8 cellular contexts compared by ENCODE assay signal in the genomic region with DNA sequence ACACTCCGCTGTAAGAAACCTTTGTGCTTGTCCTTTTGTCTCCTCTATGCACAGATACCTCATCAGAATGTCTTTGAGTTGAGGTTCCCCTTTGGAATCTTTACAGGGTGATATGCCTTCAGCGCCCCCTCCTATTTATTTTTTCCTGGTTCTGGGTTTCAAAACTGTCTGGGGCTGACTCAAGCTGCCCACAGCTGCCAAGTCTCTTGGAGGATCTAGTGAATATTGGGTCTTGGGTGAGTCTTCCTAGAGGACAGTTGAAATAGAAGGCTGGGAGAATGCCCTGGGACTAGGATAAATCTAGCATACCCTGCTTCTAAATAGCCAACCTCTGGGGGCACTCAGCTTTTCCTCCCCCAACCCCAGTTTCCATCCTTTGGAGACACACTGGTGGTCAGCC. TPM values are rescaled to one million over a fixed set of nuclear protein-coding genes. Genes with fewer than 3 reads are reported as not detected.
DNase-seq lines count a peak whose midpoint lies in the region; ATAC-seq and TF ChIP-seq lines count a peak whose summit lies in the region.

No MANE protein-coding gene starts in this region.

- no peaks in the 10 kb centered on the region for H3K9me3 ChIP-seq in gastrocnemius medialis

- H3K4me3 ChIP-seq in GM23338: peak overlapping the region; percentile 81
- peak overlapping the region; percentile 77 to 90 (median 89) for H3K4me3 ChIP-seq in gastrocnemius medialis

- peak overlapping the region; percentile 85 for H3K4me2 ChIP-seq in GM23338

- H2AFZ ChIP-seq in GM23338: peak overlapping the region; percentile 90

- no peak for ATAC-seq in GM23338
- ATAC-seq in gastrocnemius medialis: no peak
- no peak for ATAC-seq in HG02623 (IDR thresholded peaks at IDR 0.05; ENCODE audit: unreplicated experiment)
- ATAC-seq in GM21423 (IDR thresholded peaks at IDR 0.05; ENCODE audit: unreplicated experiment): no peak
- no peak for ATAC-seq in GM21825 (IDR thresholded peaks at IDR 0.05; ENCODE audit: unreplicated experiment)

- no peaks in the 10 kb centered on the region; the same call in 1 of the 2 replicates for H3K9me2 ChIP-seq in GM23338 (ENCODE audit: insufficient read depth)

- H3K36me3 Mint-ChIP-seq in GM23338 (ENCODE audit: low read depth): no peaks in the 10 kb centered on the region; the same call in 2 of the 3 replicates

- H3K27ac Mint-ChIP-seq in GM23338: peak overlapping the region; percentile 69

- H3K79me2 ChIP-seq in GM23338 (replicated peaks; ENCODE audit: insufficient read depth): peaks cover 49% of the 10 kb centered on the region

- DNase-seq in GM23338 (ENCODE audit: low spot score): peak; percentile 14
- peak; percentile 2 for DNase-seq in SK-MEL-5 (ENCODE audit: low read depth, low spot score)
- peak; percentile 49 for DNase-seq in fibroblast of peridontal ligament (ENCODE audit: extremely low read depth)
- DNase-seq in gastrocnemius medialis: no peak
- DNase-seq in cerebellar cortex (ENCODE audit: low spot score): no peak

- H3K27me3 Mint-ChIP-seq in GM23338 (ENCODE audit: insufficient read depth, low read depth, poor library complexity): peaks cover 5% of the 10 kb centered on the region

- intact Hi-C loops in gastrocnemius medialis (cut with DNase I; ENCODE audit: low total_unique reads): no loop called here

- H4K20me1 ChIP-seq in GM23338 (replicated peaks; ENCODE audit: insufficient read depth): no peaks in the 10 kb centered on the region; the same call in 1 of the 2 replicates

- H3K4me1 Mint-ChIP-seq in GM23338: peaks cover 4% of the 10 kb centered on the region

- H3K36me3 ChIP-seq in GM23338 (ENCODE audit: insufficient read depth) (no peaks in the 10 kb centered on the region), gastrocnemius medialis (peaks cover 0 to 8% of the 10 kb centered on the region in 2 donors)

- H3K9me3 Mint-ChIP-seq in GM23338: no peaks in the 10 kb centered on the region; the same call in 2 of the 3 replicates

- H3K27me3 ChIP-seq in GM23338 (ENCODE audit: insufficient read depth) (no peaks in the 10 kb centered on the region), gastrocnemius medialis (no peaks in the 10 kb centered on the region)

- H3F3A ChIP-seq in GM23338 (replicated peaks; ENCODE audit: low read depth): no peaks in the 10 kb centered on the region

- peaks cover 9% of the 10 kb centered on the region; the same call in 1 of the 2 replicates for H3K4me1 ChIP-seq in GM23338 (ENCODE audit: insufficient read depth)
- H3K4me1 ChIP-seq in gastrocnemius medialis: peaks cover 6 to 16% of the 10 kb centered on the region in 2 donors

- 0 out of 2 replicates have a peak overlapping the region, but pooled peaks have one; percentile 85 for H3K27ac ChIP-seq in GM23338 (ENCODE audit: low read depth)
- peak overlapping the region; percentile 85 to 89 (median 88) for H3K27ac ChIP-seq in gastrocnemius medialis

- no peak for TF ChIP-seq CTCF in GM23338 (conservative IDR thresholded peaks at IDR 0.05; ENCODE audit: low read depth in 2 of 2)
- TF ChIP-seq CTCF in gastrocnemius medialis (IDR thresholded peaks at IDR 0.05 in 4 of 5, conservative IDR thresholded peaks at IDR 0.05 in 1 of 5): no peak

- no peak for TF ChIP-seq POLR2A in gastrocnemius medialis (IDR thresholded peaks at IDR 0.05)

- in situ Hi-C loops in SK-MEL-5 (cut with HindIII; ENCODE audit: low pct_unique_long_range_greater_than_20kb, low sequenced_read_pairs): no loop called here
- in situ Hi-C loops in gastrocnemius medialis (cut with MboI; ENCODE audit: low sequenced_read_pairs in 4 of 4): no loop called here

- peak overlapping the region; percentile 92 for H3K4me3 Mint-ChIP-seq in GM23338

TF ChIP-seq in GM23338, 12 proteins besides CTCF, POLR2A, EP300 and RAD21 (continues in another document):
- TF ChIP-seq JUNB (IDR thresholded peaks at IDR 0.05; ENCODE audit: unreplicated experiment) (no peak), EZH2 (IDR thresholded peaks at IDR 0.05; ENCODE audit: low read depth, unreplicated experiment) (no peak), CREB1 (CRISPR knock-in tag; IDR thresholded peaks at IDR 0.05; ENCODE audit: low read depth) (no peak), EZH2phosphoT487 (IDR thresholded peaks at IDR 0.05; ENCODE audit: unreplicated experiment) (no peak), POLR2AphosphoS5 (IDR thresholded peaks at IDR 0.05; ENCODE audit: low read depth) (no peak), STAT1 (IDR thresholded peaks at IDR 0.05; ENCODE audit: unreplicated experiment) (no peak)
- TF ChIP-seq, protein P1, sequence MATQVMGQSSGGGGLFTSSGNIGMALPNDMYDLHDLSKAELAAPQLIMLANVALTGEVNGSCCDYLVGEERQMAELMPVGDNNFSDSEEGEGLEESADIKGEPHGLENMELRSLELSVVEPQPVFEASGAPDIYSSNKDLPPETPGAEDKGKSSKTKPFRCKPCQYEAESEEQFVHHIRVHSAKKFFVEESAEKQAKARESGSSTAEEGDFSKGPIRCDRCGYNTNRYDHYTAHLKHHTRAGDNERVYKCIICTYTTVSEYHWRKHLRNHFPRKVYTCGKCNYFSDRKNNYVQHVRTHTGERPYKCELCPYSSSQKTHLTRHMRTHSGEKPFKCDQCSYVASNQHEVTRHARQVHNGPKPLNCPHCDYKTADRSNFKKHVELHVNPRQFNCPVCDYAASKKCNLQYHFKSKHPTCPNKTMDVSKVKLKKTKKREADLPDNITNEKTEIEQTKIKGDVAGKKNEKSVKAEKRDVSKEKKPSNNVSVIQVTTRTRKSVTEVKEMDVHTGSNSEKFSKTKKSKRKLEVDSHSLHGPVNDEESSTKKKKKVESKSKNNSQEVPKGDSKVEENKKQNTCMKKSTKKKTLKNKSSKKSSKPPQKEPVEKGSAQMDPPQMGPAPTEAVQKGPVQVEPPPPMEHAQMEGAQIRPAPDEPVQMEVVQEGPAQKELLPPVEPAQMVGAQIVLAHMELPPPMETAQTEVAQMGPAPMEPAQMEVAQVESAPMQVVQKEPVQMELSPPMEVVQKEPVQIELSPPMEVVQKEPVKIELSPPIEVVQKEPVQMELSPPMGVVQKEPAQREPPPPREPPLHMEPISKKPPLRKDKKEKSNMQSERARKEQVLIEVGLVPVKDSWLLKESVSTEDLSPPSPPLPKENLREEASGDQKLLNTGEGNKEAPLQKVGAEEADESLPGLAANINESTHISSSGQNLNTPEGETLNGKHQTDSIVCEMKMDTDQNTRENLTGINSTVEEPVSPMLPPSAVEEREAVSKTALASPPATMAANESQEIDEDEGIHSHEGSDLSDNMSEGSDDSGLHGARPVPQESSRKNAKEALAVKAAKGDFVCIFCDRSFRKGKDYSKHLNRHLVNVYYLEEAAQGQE (IDR thresholded peaks at IDR 0.05; ENCODE audit: unreplicated experiment): no peak
- TF ChIP-seq, protein P2, sequence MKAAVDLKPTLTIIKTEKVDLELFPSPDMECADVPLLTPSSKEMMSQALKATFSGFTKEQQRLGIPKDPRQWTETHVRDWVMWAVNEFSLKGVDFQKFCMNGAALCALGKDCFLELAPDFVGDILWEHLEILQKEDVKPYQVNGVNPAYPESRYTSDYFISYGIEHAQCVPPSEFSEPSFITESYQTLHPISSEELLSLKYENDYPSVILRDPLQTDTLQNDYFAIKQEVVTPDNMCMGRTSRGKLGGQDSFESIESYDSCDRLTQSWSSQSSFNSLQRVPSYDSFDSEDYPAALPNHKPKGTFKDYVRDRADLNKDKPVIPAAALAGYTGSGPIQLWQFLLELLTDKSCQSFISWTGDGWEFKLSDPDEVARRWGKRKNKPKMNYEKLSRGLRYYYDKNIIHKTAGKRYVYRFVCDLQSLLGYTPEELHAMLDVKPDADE (IDR thresholded peaks at IDR 0.05): no peak

RNA-seq across cellular contexts. Expression of a gene that starts 0.9 kb away (rescaled TPM):
- total RNA-seq in GM23338 (2014; rRNA removed; shearing (Covaris generic)): 6.7 and 7.1 TPM in 2 replicates
- 3.9 and 5.6 TPM in 2 replicates for polyA plus RNA-seq in GM23338 (2016; fragmentation: Nextera tagmentation; extraction: Ambion mirVana)
- total RNA-seq in SK-MEL-5 (2014; rRNA removed; shearing (Covaris generic)): 3.2 and 4.5 TPM in 2 replicates
- 1.9 and 2.3 TPM in 2 replicates for polyA plus RNA-seq in SK-MEL-5 (2015; cell fraction: cytosol; rRNA removed)
- polyA plus RNA-seq in SK-MEL-5 (2015; cell fraction: nucleus; rRNA removed): 3.0 and 3.3 TPM in 2 replicates
- 1 to 10 TPM; 1.4 to 2.2 (median 1.8) TPM for total RNA-seq in gastrocnemius medialis

RNA-seq across cellular contexts. Expression of a gene that starts 7.3 kb away (rescaled TPM):
- 18.6 and 28.2 TPM in 2 replicates for total RNA-seq in GM23338 (2014; rRNA removed; shearing (Covaris generic))
- polyA plus RNA-seq in GM23338 (2016; fragmentation: Nextera tagmentation; extraction: Ambion mirVana): 7.4 and 12.9 TPM in 2 replicates
- total RNA-seq in SK-MEL-5 (2014; rRNA removed; shearing (Covaris generic)): 1.6 and 1.9 TPM in 2 replicates
- polyA plus RNA-seq in SK-MEL-5 (2015; cell fraction: cytosol; rRNA removed): 0.44 and 0.82 TPM in 2 replicates
- 1.1 and 3.2 TPM in 2 replicates for polyA plus RNA-seq in SK-MEL-5 (2015; cell fraction: nucleus; rRNA removed)
- total RNA-seq in gastrocnemius medialis: 1 to 10 TPM in 1 of 4 donors, under 1 TPM in 3; 0.22 to 1.4 (median 0.50) TPM

RNA-seq across cellular contexts. Expression of a gene that starts 23.7 kb away (rescaled TPM):
- 7.5 and 15.7 TPM in 2 replicates for total RNA-seq in GM23338 (2014; rRNA removed; shearing (Covaris generic))
- polyA plus RNA-seq in GM23338 (2016; fragmentation: Nextera tagmentation; extraction: Ambion mirVana): 3.6 and 4.1 TPM in 2 replicates
- total RNA-seq in SK-MEL-5 (2014; rRNA removed; shearing (Covaris generic)): 5.4 and 5.9 TPM in 2 replicates
- 1.7 and 2.5 TPM in 2 replicates for polyA plus RNA-seq in SK-MEL-5 (2015; cell fraction: cytosol; rRNA removed)
- polyA plus RNA-seq in SK-MEL-5 (2015; cell fraction: nucleus; rRNA removed): 3.6 and 6.5 TPM in 2 replicates
- under 1 TPM in 3 of 4 donors, not detected in 1; 0.29 to 0.78 (median 0.41) TPM for total RNA-seq in gastrocnemius medialis

Comparison
In these comparisons a context has a peak if more than half of its experiments do, and no peak if none do; other contexts are left out.
1. DNase-seq: peak in GM23338 (single experiment), SK-MEL-5 (single experiment) and fibroblast of peridontal ligament (single experiment); none in gastrocnemius medialis (0 of 2) and cerebellar cortex (single experiment).